In the genomic region with DNA sequence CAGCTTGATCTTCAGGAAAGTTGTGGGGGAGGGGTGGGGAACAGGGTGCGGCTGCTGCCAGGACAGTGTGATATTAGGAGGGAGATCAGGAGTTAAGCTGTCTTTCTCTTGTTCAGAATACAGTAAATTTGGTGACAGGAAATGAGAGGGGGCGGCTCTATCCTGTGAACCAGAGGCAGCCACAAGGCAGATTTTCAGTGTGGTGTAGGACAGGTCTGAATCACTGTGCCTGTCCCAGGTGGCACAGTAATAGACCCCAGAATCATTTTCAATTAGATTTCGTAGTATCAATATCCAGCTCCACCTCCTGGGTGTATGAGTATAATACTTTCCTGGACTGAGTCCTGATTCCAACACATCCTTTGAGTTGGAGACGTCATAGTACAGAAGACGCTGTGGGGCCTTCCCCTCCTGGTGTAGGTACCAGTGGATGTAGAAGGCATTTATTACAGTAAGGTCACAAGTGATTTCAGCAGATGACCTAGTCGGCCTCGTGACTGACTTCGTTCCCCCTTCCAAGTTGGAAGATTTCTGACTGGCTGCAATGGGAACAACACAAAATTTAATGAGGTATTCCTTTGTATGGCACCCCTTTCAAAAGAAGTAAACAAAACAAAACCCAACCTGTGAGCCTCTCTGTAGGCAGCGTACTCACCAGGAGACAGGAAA, we compare ENCODE assay signal across 7 cellular contexts.
DNase-seq lines count a peak whose midpoint lies in the region; ATAC-seq and TF ChIP-seq lines count a peak whose summit lies in the region.
"Not testable (repeated sequence)": the region's sequence is repeated elsewhere in the genome, so short reads cannot be mapped to it uniquely, and the experiment has no call there.

No MANE protein-coding gene starts in this region.

- peak overlapping the region; percentile 70 for H3K27ac ChIP-seq in KOPT-K1 (ENCODE audit: low read depth, low read length, poor library complexity, severe bottlenecking)

- not testable (repeated sequence) for H3K36me3 ChIP-seq in KOPT-K1 (ENCODE audit: insufficient read depth, low read length)

- ATAC-seq in GM18498 (IDR thresholded peaks at IDR 0.05; ENCODE audit: unreplicated experiment) (peak; percentile 37), GM21390 (IDR thresholded peaks at IDR 0.05; ENCODE audit: unreplicated experiment) (peak; percentile 28), HG02973 (IDR thresholded peaks at IDR 0.05; ENCODE audit: unreplicated experiment) (peak; percentile 30), natural killer cell (peak in 2 of 3 donors; percentile 37 to 58)

- intact Hi-C loops in natural killer cell (cut with micrococcal nuclease): loop anchor here (2.0 kb wide), 1 partner anchor 14 kb away; no protein-coding TSS in a partner anchor

- DNase-seq in activated CD4-positive, alpha-beta T cell treated with anti-CD3 and anti-CD28 coated beads for 48 hours: peak; percentile 39
- not testable (repeated sequence) for DNase-seq in activated naive CD8-positive, alpha-beta T cell treated with anti-CD3 and anti-CD28 coated beads for 36 hours; natural killer cell

- H3K27ac Mint-ChIP-seq in activated naive CD8-positive, alpha-beta T cell treated with anti-CD3 and anti-CD28 coated beads for 36 hours: peak overlapping the region; percentile 82
- peak overlapping the region; percentile 70 to 95 for H3K27ac Mint-ChIP-seq in natural killer cell

- not testable (repeated sequence) for H3K27me3 Mint-ChIP-seq in activated naive CD8-positive, alpha-beta T cell treated with anti-CD3 and anti-CD28 coated beads for 36 hours; natural killer cell (ENCODE audit: low read depth in 2 of 2)

- H3K9me3 Mint-ChIP-seq in activated naive CD8-positive, alpha-beta T cell treated with anti-CD3 and anti-CD28 coated beads for 36 hours; natural killer cell: not testable (repeated sequence)

- not testable (repeated sequence) for H3K9me3 ChIP-seq in KOPT-K1 (ENCODE audit: insufficient read depth, low read length, poor library complexity, severe bottlenecking)

- H3K4me1 Mint-ChIP-seq in activated naive CD8-positive, alpha-beta T cell treated with anti-CD3 and anti-CD28 coated beads for 36 hours: peaks cover 24% of the 10 kb centered on the region
- peaks cover 25 to 67% of the 10 kb centered on the region in 2 donors for H3K4me1 Mint-ChIP-seq in natural killer cell

- not testable (repeated sequence) for H3K36me3 Mint-ChIP-seq in activated naive CD8-positive, alpha-beta T cell treated with anti-CD3 and anti-CD28 coated beads for 36 hours; natural killer cell

- peak overlapping the region; percentile 73 for H3K4me3 Mint-ChIP-seq in activated naive CD8-positive, alpha-beta T cell treated with anti-CD3 and anti-CD28 coated beads for 36 hours
- H3K4me3 Mint-ChIP-seq in natural killer cell: peak overlapping the region; percentile 67

- TF ChIP-seq CTCF in natural killer cell (IDR thresholded peaks at IDR 0.05): not testable (repeated sequence)
